In genomic region chr2:182695796-182696195, GRCh38 we compare ENCODE assay signal across 37 cellular contexts. TPM values are rescaled to one million over a fixed set of nuclear protein-coding genes. Genes with fewer than 3 reads are reported as not detected.
A peak's percentile ranks its signal among the peaks of the same experiment; 100 is the strongest.
DNase-seq lines count a peak whose midpoint lies in the region; ATAC-seq, FAIRE-seq and TF ChIP-seq lines count a peak whose summit lies in the region.
"Had no signal": no experiment of that assay in that cellular context is flagged by ENCODE, and none has a peak within 500 bp of the region (broad histone marks: within the 10 kb centered on the region; RNA-seq: fewer than 3 reads in every experiment).

No MANE protein-coding gene starts in this region.

- BruUV-seq in HepG2 (replicated peaks; lab: Mats Ljungman, UMichigan), result no TSS peak
- BruUV-seq in K562 (replicated peaks; lab: Mats Ljungman, UMichigan), result no TSS peak

- H2BK5ac ChIP-seq in trophoblast cell (ENCODE audit: low read depth, low read length, poor library complexity), result no peak overlapping the region

- 61% methylated on average over 2 of the region's 2 CpGs for WGBS in HepG2 (ENCODE audit: low lambda C conversion rate)
- 93% methylated on average over 2 of the region's 2 CpGs for WGBS in right lobe of liver (ENCODE audit: insufficient coverage, low coverage, low lambda C conversion rate, missing lambda C conversion rate)
- 34% methylated on average over 2 of the region's 2 CpGs for WGBS in K562 (ENCODE audit: insufficient coverage, low coverage, missing lambda C conversion rate)
- no CpG with 5 or more reads among the region's 2 CpGs for WGBS in trophoblast cell (ENCODE audit: extremely low coverage, insufficient coverage, insufficient read length)

- H2AFZ ChIP-seq in HepG2 (ENCODE audit: low read length) (no peak overlapping the region), K562 (ENCODE audit: low read depth, low read length) (peak overlapping the region; percentile 64), trophoblast cell (ENCODE audit: insufficient read depth, low read length, poor library complexity) (no peak overlapping the region)

- no peak overlapping the region for H3K4me3 Mint-ChIP-seq in endothelial cell (ENCODE audit: unreplicated experiment)
- H3K4me3 Mint-ChIP-seq: B cell; CD14-positive monocyte; CD4-positive, alpha-beta memory T cell; CD4-positive, alpha-beta T cell; CD4-positive, CD25-positive, alpha-beta regulatory T cell; CD8-positive, alpha-beta memory T cell; CD8-positive, alpha-beta T cell had no signal

- no peak overlapping the region for H3K27ac ChIP-seq in HepG2 (ENCODE audit: extremely low read length, insufficient read depth, low read length)
- no peak overlapping the region for H3K27ac ChIP-seq in right lobe of liver
- no peak overlapping the region for H3K27ac ChIP-seq in K562 (ENCODE audit: extremely low read depth, low read depth, low read length)
- no peak overlapping the region for H3K27ac ChIP-seq in trophoblast cell (ENCODE audit: low read depth, low read length)
- H3K27ac ChIP-seq: 22Rv1; A549; BLaER1; BLaER1 treated with 17β-estradiol and CSF1 and Interleukin-3, amounts not matched to agents 10 nM and 100 nM; C4-2B had no signal

- H3K4me1 ChIP-seq in HepG2 (ENCODE audit: insufficient read depth, low read length) (no peaks in the 10 kb centered on the region), right lobe of liver (no peaks in the 10 kb centered on the region), K562 (replicated peaks in 1 of 2; ENCODE audit: control insufficient read depth in 2 of 2, insufficient read depth in 2 of 2, low read length in 2 of 2) (no peaks in the 10 kb centered on the region), trophoblast cell (ENCODE audit: control insufficient read depth in 1 of 2, insufficient read depth in 2 of 2, low read length in 2 of 2) (no peaks in the 10 kb centered on the region)
- H3K4me1 ChIP-seq: A549; BE2C; BLaER1; BLaER1 treated with 17β-estradiol and CSF1 and Interleukin-3, amounts not matched to agents 10 nM and 100 nM; Caco-2 had no signal

- CTCF ChIA-PET in HepG2 (lab: Yijun Ruan, JAX; ENCODE audit: low intra/inter-chr PET ratio, low total read pairs) (no interaction called here), K562 (lab: Yijun Ruan, JAX; ENCODE audit: low intra/inter-chr PET ratio) (no interaction called here)

- H3K23ac ChIP-seq in trophoblast cell (ENCODE audit: low read length), result no peak overlapping the region

- no peak overlapping the region for H3K4me2 ChIP-seq in HepG2 (ENCODE audit: low read depth, low read length)
- no peak overlapping the region for H3K4me2 ChIP-seq in K562 (ENCODE audit: insufficient read depth, low read length)
- H3K4me2 ChIP-seq in trophoblast cell (ENCODE audit: low read length), result no peak overlapping the region
- H3K4me2 ChIP-seq: A549; BLaER1; BLaER1 treated with 17β-estradiol and CSF1 and Interleukin-3, amounts not matched to agents 10 nM and 100 nM had no signal

- no peaks in the 10 kb centered on the region for H3K4me1 Mint-ChIP-seq in endothelial cell (ENCODE audit: unreplicated experiment)
- H3K4me1 Mint-ChIP-seq: B cell; CD14-positive monocyte; CD4-positive, alpha-beta memory T cell; CD4-positive, CD25-positive, alpha-beta regulatory T cell; CD8-positive, alpha-beta memory T cell had no signal

- no peak overlapping the region for H4K12ac ChIP-seq in trophoblast cell (ENCODE audit: low read depth, low read length)

- H3K18ac ChIP-seq in trophoblast cell (ENCODE audit: low read length), result no peak overlapping the region

- POLR2A ChIA-PET in HepG2 (lab: Yijun Ruan, JAX) (no interaction called here), K562 (lab: Yijun Ruan, JAX) (no interaction called here)

- H3K27me3 ChIP-seq in HepG2 (ENCODE audit: control insufficient read depth in 1 of 2, insufficient read depth in 2 of 2, low read length in 2 of 2) (no peaks in the 10 kb centered on the region), right lobe of liver (no peaks in the 10 kb centered on the region), K562 (ENCODE audit: control insufficient read depth in 2 of 2, insufficient read depth in 2 of 2, low read length in 2 of 2) (peaks cover 0 to 3% of the 10 kb centered on the region in 2 experiments; a peak in 1 of 5 replicates), trophoblast cell (ENCODE audit: insufficient read depth, low read length) (no peaks in the 10 kb centered on the region)
- H3K27me3 ChIP-seq: BE2C; BLaER1; BLaER1 treated with 17β-estradiol and CSF1 and Interleukin-3, amounts not matched to agents 10 nM and 100 nM had no signal

- H3K9ac ChIP-seq in HepG2 (ENCODE audit: insufficient read depth, low read depth, low read length), result no peak overlapping the region
- H3K9ac ChIP-seq in K562 (ENCODE audit: insufficient read depth in 1 of 2, low read depth in 2 of 2, low read length in 2 of 2), result no peak overlapping the region
- H3K9ac ChIP-seq in trophoblast cell (ENCODE audit: low read length), result no peak overlapping the region
- H3K9ac ChIP-seq: BLaER1; BLaER1 treated with 17β-estradiol and CSF1 and Interleukin-3, amounts not matched to agents 10 nM and 100 nM had no signal

- H3K27me3 Mint-ChIP-seq in endothelial cell (ENCODE audit: unreplicated experiment), result no peaks in the 10 kb centered on the region
- H3K27me3 Mint-ChIP-seq: B cell had no signal

- FAIRE-seq in HepG2 (lab: Jason Lieb, UNC) (no peak), GM18507 (lab: Jason Lieb, UNC) (peak; percentile 36), K562 (lab: Jason Lieb, UNC) (no peak), HTR-8/SVneo (lab: Jason Lieb, UNC) (no peak)
- FAIRE-seq: A204.1, A549, D721Med had no signal

- no peaks in the 10 kb centered on the region for H3K36me3 Mint-ChIP-seq in endothelial cell (ENCODE audit: low read depth, unreplicated experiment)
- H3K36me3 Mint-ChIP-seq: CD14-positive monocyte; CD4-positive, alpha-beta memory T cell; CD4-positive, CD25-positive, alpha-beta regulatory T cell; CD8-positive, alpha-beta memory T cell; CD8-positive, alpha-beta T cell had no signal

- no peak overlapping the region for H4K91ac ChIP-seq in trophoblast cell (ENCODE audit: low read depth, low read length)

- no peak for TF ChIP-seq RAD21 in HepG2 (CRISPR knock-in tag; IDR thresholded peaks at IDR 0.05)
- TF ChIP-seq RAD21 in K562 (CRISPR knock-in tag; conservative IDR thresholded peaks at IDR 0.05 in 1 of 2, IDR thresholded peaks at IDR 0.05 in 1 of 2), result no peak

- H4K8ac ChIP-seq in trophoblast cell (ENCODE audit: low read depth, low read length), result no peak overlapping the region

- H2BK12ac ChIP-seq in trophoblast cell (ENCODE audit: low read length), result no peak overlapping the region

- H2AK5ac ChIP-seq in trophoblast cell (ENCODE audit: low read length), result no peak overlapping the region

- H3K79me2 ChIP-seq in HepG2 (ENCODE audit: insufficient read depth, low read length) (no peaks in the 10 kb centered on the region), K562 (ENCODE audit: control insufficient read depth, insufficient read depth, low read length) (no peaks in the 10 kb centered on the region), trophoblast cell (ENCODE audit: control insufficient read depth, insufficient read depth, low read length, poor library complexity) (no peaks in the 10 kb centered on the region)

- no peaks in the 10 kb centered on the region for H3K9me3 Mint-ChIP-seq in endothelial cell (ENCODE audit: unreplicated experiment)
- H3K9me3 Mint-ChIP-seq: CD4-positive, alpha-beta T cell; CD8-positive, alpha-beta T cell had no signal

- H2BK120ac ChIP-seq in trophoblast cell (ENCODE audit: insufficient read depth, low read length, poor library complexity), result no peak overlapping the region

- TF ChIP-seq CTCF in HepG2 (CRISPR knock-in tag; IDR thresholded peaks at IDR 0.05) (no peak), right lobe of liver (IDR thresholded peaks at IDR 0.05) (no peak), K562 (IDR thresholded peaks at IDR 0.05 in 2 of 3, conservative IDR thresholded peaks at IDR 0.05 in 1 of 3; ENCODE audit: insufficient read depth in 2 of 3, low read depth in 1 of 3, low read length in 3 of 3) (no peak), endothelial cell (IDR thresholded peaks at IDR 0.05; ENCODE audit: unreplicated experiment) (no peak)

- no peak overlapping the region for H3K14ac ChIP-seq in trophoblast cell (ENCODE audit: low read length)

- no peaks in the 10 kb centered on the region for H3K79me1 ChIP-seq in trophoblast cell (ENCODE audit: low read length)

- H3K9me1 ChIP-seq in K562 (ENCODE audit: control insufficient read depth, insufficient read depth, low read length), result no peaks in the 10 kb centered on the region

- H3K9me3 ChIP-seq in HepG2 (ENCODE audit: low read length) (no peaks in the 10 kb centered on the region), right lobe of liver (no peaks in the 10 kb centered on the region), K562 (replicated peaks; ENCODE audit: control insufficient read depth, insufficient read depth, low read depth, low read length) (no peaks in the 10 kb centered on the region), trophoblast cell (ENCODE audit: insufficient read depth, low read depth, low read length) (no peaks in the 10 kb centered on the region)
- H3K9me3 ChIP-seq: A549, BE2C, BLaER1, Caco-2 had no signal

- TF ChIP-seq POLR2A in HepG2 (IDR thresholded peaks at IDR 0.05; ENCODE audit: insufficient read depth in 1 of 2, low read depth in 2 of 2, low read length in 2 of 2) (no peak), right lobe of liver (IDR thresholded peaks at IDR 0.05) (no peak), K562 (conservative IDR thresholded peaks at IDR 0.05) (no peak)

- no peak overlapping the region for H3K27ac Mint-ChIP-seq in endothelial cell (ENCODE audit: unreplicated experiment)
- H3K27ac Mint-ChIP-seq: B cell; CD14-positive monocyte; CD4-positive, alpha-beta memory T cell; CD4-positive, alpha-beta T cell; CD8-positive, alpha-beta memory T cell; CD8-positive, alpha-beta T cell had no signal

- no peak overlapping the region for H3K4ac ChIP-seq in trophoblast cell (ENCODE audit: low read depth, low read length)

- in situ Hi-C loops in HepG2 (cut with HindIII; ENCODE audit: extremely low pct_ligation_motif_present, low pct_unique_long_range_greater_than_20kb), result no loop called here
- in situ Hi-C loops in K562 (cut with MboI), result no loop called here

- H4K20me1 ChIP-seq in HepG2 (ENCODE audit: insufficient read depth, low read length), result no peaks in the 10 kb centered on the region
- no peaks in the 10 kb centered on the region for H4K20me1 ChIP-seq in K562 (replicated peaks; ENCODE audit: control insufficient read depth, insufficient read depth, low read length)
- H4K20me1 ChIP-seq: BLaER1; BLaER1 treated with 17β-estradiol and CSF1 and Interleukin-3, amounts not matched to agents 10 nM and 100 nM had no signal

- H3K36me3 ChIP-seq in HepG2 (replicated peaks in 1 of 2; ENCODE audit: control insufficient read depth in 1 of 2, insufficient read depth in 2 of 2, low read length in 2 of 2) (no peaks in the 10 kb centered on the region), right lobe of liver (no peaks in the 10 kb centered on the region), K562 (ENCODE audit: control insufficient read depth, insufficient read depth, low read length) (no peaks in the 10 kb centered on the region), trophoblast cell (ENCODE audit: control insufficient read depth in 1 of 2, insufficient read depth in 2 of 2, low read length in 2 of 2) (no peaks in the 10 kb centered on the region)
- H3K36me3 ChIP-seq: BE2C; BLaER1; BLaER1 treated with 17β-estradiol and CSF1 and Interleukin-3, amounts not matched to agents 10 nM and 100 nM had no signal

- DNase-seq in HepG2 (ENCODE audit: low spot score), result no peak
- no peak for DNase-seq in right lobe of liver
- DNase-seq in GM18507 (ENCODE audit: extremely low spot score, insufficient read length, low read depth), result no peak
- DNase-seq in K562 (ENCODE audit: extremely low read depth in 1 of 4, low spot score in 3 of 4), result no peak
- DNase-seq in trophoblast cell, result peak; percentile 9 to 68
- DNase-seq in HTR-8/SVneo (ENCODE audit: insufficient read length, low spot score), result no peak
- DNase-seq in NOMO-1 treated with dmso at 0.1 percent for 144 hours (lab: John Stamatoyannopoulos, UW; ENCODE audit: unreplicated experiment), result no peak
- no peak for DNase-seq in endothelial cell (ENCODE audit: low spot score)
- DNase-seq: 8988T; ACHN; AML-193; BE2C; C1 segment of cervical spinal cord; Caco-2; Calu3; CD4-positive, alpha-beta memory T cell; CD4-positive, alpha-beta T cell; CD4-positive, CD25-positive, alpha-beta regulatory T cell; CD8-positive, alpha-beta memory T cell; CD8-positive, alpha-beta T cell; COR-L47; DMS 273 treated with DMSO at 0.1 percent for 48 hours; DMS153; DMS53; DMS79; DMS79 treated with DMSO at 0.1 percent for 48 hours; DND-41; EL had no signal

- intact Hi-C loops in HepG2 (cut with micrococcal nuclease; ENCODE audit: unreplicated experiment) (no loop called here), right lobe of liver (cut with DNase I) (no loop called here), K562 (cut with micrococcal nuclease) (no loop called here)

- no peak overlapping the region for H3K4me3 ChIP-seq in HepG2 (replicated peaks in 1 of 3; ENCODE audit: insufficient read depth in 1 of 3, low read depth in 2 of 3, low read length in 3 of 3)
- no peak overlapping the region for H3K4me3 ChIP-seq in right lobe of liver
- no peak overlapping the region for H3K4me3 ChIP-seq in K562
- no peak overlapping the region for H3K4me3 ChIP-seq in trophoblast cell (ENCODE audit: low read depth, low read length)
- H3K4me3 ChIP-seq: A549; BLaER1; BLaER1 treated with 17β-estradiol and CSF1 and Interleukin-3, amounts not matched to agents 10 nM and 100 nM had no signal

- ATAC-seq in HepG2 (no peak), right lobe of liver (no peak), K562 (no peak)
- ATAC-seq: A549; CD8-positive, alpha-beta T cell had no signal

- TF ChIP-seq EP300 in HepG2 (IDR thresholded peaks at IDR 0.05; ENCODE audit: low read depth in 2 of 2, low read length in 2 of 2) (no peak), HepG2 (CRISPR knock-in tag; IDR thresholded peaks at IDR 0.05; ENCODE audit: borderline replicate concordance) (no peak), K562 (IDR thresholded peaks at IDR 0.05; ENCODE audit: low read length) (no peak)

RNA-seq across cellular contexts. Expression of gene DNAJC10, which starts 20.3 kb away (rescaled TPM):
- total RNA-seq in HepG2 (2016; rRNA removed; fragmentation: Illumina TruSeq; extraction: Trizol) (178 and 190 TPM in 2 replicates), right lobe of liver (10 to 100 TPM; 26.1 to 37.7 (median 33.0) TPM), K562 (2014; rRNA removed) (51.4 and 63.5 TPM in 2 replicates), K562 (2014; rRNA removed; fragmentation: Illumina TruSeq; extraction: Trizol) (75.8 and 87.2 TPM in 2 replicates), K562 (2015; rRNA removed; fragmentation: Illumina TruSeq; extraction: Trizol) (66.5 and 77.7 TPM in 2 replicates), K562 (2021) (75.3 and 81.9 TPM in 2 replicates), endothelial cell (ENCODE audit: unreplicated experiment) (158 TPM)
- total RNA-seq in HepG2 (2016; cell fraction: cytosol; rRNA removed; fragmentation: Illumina TruSeq; extraction: Trizol; ENCODE audit: low read depth), result 20.2 and 22.6 TPM in 2 replicates
- 187 and 195 TPM in 2 replicates for total RNA-seq in HepG2 (2016; cell fraction: insoluble cytoplasmic fraction; rRNA removed; fragmentation: Illumina TruSeq; extraction: Trizol)
- total RNA-seq in HepG2 (2016; cell fraction: membrane; rRNA removed; fragmentation: Illumina TruSeq; extraction: Trizol), result 118 and 122 TPM in 2 replicates
- total RNA-seq in HepG2 (2016; cell fraction: nucleus; rRNA removed; fragmentation: Illumina TruSeq; extraction: Trizol), result 194 and 207 TPM in 2 replicates
- polyA plus RNA-seq in HepG2 (2011; rRNA removed) (40.1 and 44.1 TPM in 2 replicates), K562 (2011; rRNA removed) (39.9 and 57.3 TPM in 2 replicates), K562 (2014; fragmentation: Illumina TruSeq; extraction: Trizol) (39.7 and 46.1 TPM in 2 replicates), K562 (2014; fragmentation: Nextera tagmentation; extraction: Ambion mirVana) (10 to 100 TPM in 1 of 2 experiments, 1 to 10 TPM in 1; 9.8 to 14.3 TPM), K562 (2014; rRNA removed) (39.2 and 41.0 TPM in 2 replicates)
- 14.0 and 24.2 TPM in 2 replicates for polyA plus RNA-seq in HepG2 (2011; cell fraction: cytosol; rRNA removed)
- polyA plus RNA-seq in HepG2 (2011; cell fraction: nucleus; rRNA removed), result 43.5 and 66.4 TPM in 2 replicates
- 68.3 and 73.4 TPM in 2 replicates for polyA plus RNA-seq in HepG2 (2012)
- 17.2 and 23.7 TPM in 2 replicates for polyA plus RNA-seq in HepG2 (2016; cell fraction: cytosol; fragmentation: Illumina TruSeq; extraction: Trizol; ENCODE audit: low read depth)
- polyA plus RNA-seq in HepG2 (2016; cell fraction: insoluble cytoplasmic fraction; fragmentation: Illumina TruSeq; extraction: Trizol; ENCODE audit: low read depth), result 90.6 and 103 TPM in 2 replicates
- 49.0 and 50.6 TPM in 2 replicates for polyA plus RNA-seq in HepG2 (2016; cell fraction: membrane; fragmentation: Illumina TruSeq; extraction: Trizol; ENCODE audit: low read depth)
- polyA plus RNA-seq in HepG2 (2016; cell fraction: nucleus; fragmentation: Illumina TruSeq; extraction: Trizol; ENCODE audit: insufficient read depth, low read depth), result 135 and 139 TPM in 2 replicates
- polyA minus RNA-seq in HepG2 (2011; rRNA and poly(A)+ RNA removed; ENCODE audit: low replicate concordance), result 16.0 and 24.1 TPM in 2 replicates
- 45.0 and 49.4 TPM in 2 replicates for polyA minus RNA-seq in HepG2 (2011; cell fraction: cytosol; rRNA and poly(A)+ RNA removed)
- polyA minus RNA-seq in HepG2 (2011; cell fraction: nucleus; rRNA and poly(A)+ RNA removed), result 71.5 and 98.2 TPM in 2 replicates
- total RNA-seq in K562 (2011; cell fraction: chromatin; rRNA removed; ENCODE audit: low replicate concordance), result 28.3 and 119 TPM in 2 replicates
- total RNA-seq in K562 (2011; cell fraction: nucleolus; rRNA removed), result 14.5 and 18.2 TPM in 2 replicates
- total RNA-seq in K562 (2011; cell fraction: nucleoplasm; rRNA removed), result 42.3 and 61.0 TPM in 2 replicates
- 6.8 and 15.1 TPM in 2 replicates for polyA plus RNA-seq in K562 (2011; cell fraction: cytosol; rRNA removed)
- polyA plus RNA-seq in K562 (2011; cell fraction: nucleus; rRNA removed), result 44.5 and 76.8 TPM in 2 replicates
- 45.0 and 81.2 TPM in 2 replicates for polyA plus RNA-seq in K562 (2012)
- polyA minus RNA-seq in K562 (2011; rRNA and poly(A)+ RNA removed), result 66.2 and 66.8 TPM in 2 replicates
- 26.8 and 33.2 TPM in 2 replicates for polyA minus RNA-seq in K562 (2011; cell fraction: cytosol; rRNA and poly(A)+ RNA removed)
- 22.8 and 46.2 TPM in 2 replicates for polyA minus RNA-seq in K562 (2011; cell fraction: nucleus; rRNA and poly(A)+ RNA removed)
- 51.6 and 53.8 TPM in 2 replicates for polyA plus RNA-seq in trophoblast cell (2013)

Comparison
In these comparisons a context has a peak if more than half of its experiments do, and no peak if none do; other contexts are left out.
1. DNase-seq: peak in trophoblast cell (2 of 2); none in HepG2 (single experiment), right lobe of liver (0 of 3), GM18507 (single experiment), K562 (0 of 4), HTR-8/SVneo (single experiment), NOMO-1 treated with dmso at 0.1 percent for 144 hours (single experiment) and endothelial cell (single experiment).